In the genomic region with DNA sequence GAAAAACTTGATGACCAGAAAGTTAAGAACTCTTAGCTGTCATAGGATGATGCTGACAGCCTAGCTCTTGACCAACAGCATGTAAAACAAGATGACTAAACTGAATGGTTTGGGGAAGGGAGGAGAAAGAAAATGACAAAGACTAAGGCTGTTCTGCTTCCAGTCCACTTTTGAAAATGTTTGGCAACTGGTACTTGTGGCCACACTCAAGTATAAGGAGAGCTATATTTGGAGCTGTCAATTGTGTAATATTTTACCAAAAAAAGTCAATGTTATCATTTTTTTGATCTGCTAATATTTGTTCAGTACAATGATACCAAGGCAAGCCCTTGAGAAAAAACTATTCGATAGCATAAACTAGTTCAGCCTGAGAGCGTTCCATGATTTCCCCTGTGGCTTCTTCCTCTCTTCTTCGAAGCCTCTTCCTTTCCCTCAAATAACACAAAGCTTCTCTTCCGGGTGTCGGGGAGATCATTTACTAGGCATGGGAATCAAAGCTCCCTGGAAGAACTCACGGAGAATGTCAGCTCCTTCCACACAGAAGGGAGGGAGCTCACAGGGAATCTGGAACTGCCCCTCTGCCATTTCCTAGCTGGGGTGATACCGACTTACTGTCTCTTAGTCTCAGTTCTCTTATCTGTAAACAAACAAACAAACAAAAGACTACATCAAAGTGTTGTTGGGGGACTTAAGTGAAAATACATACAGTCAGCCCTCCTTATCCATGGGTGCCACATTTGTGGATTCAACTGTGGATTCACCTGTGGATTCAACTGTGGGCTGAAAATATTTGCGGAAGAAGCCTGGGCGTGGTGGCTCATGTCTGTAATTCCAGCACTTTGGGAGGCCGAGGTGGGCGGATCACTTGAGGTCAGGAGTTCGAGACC, we compare ENCODE assay signal across 13 cellular contexts.
DNase-seq lines count a peak whose midpoint lies in the region; ATAC-seq and TF ChIP-seq lines count a peak whose summit lies in the region.
"Had no signal": no experiment of that assay in that cellular context is flagged by ENCODE, and none has a peak within 500 bp of the region (broad histone marks: within the 10 kb centered on the region; RNA-seq: fewer than 3 reads in every experiment).

No MANE protein-coding gene starts in this region.

- no peaks in the 10 kb centered on the region for H3K4me1 ChIP-seq in psoas muscle

- H3K9me3 ChIP-seq in psoas muscle = no peaks in the 10 kb centered on the region
- H3K9me3 ChIP-seq: heart right ventricle, sigmoid colon had no signal

- H3K27me3 ChIP-seq in psoas muscle (ENCODE audit: insufficient read depth in 3 of 3, low read length in 2 of 3) = no peaks in the 10 kb centered on the region
- H3K27me3 ChIP-seq: heart right ventricle, sigmoid colon had no signal

- intact Hi-C loops in psoas muscle (cut with DNase I) = no loop called here

- 63 to 77% (median 65%) methylated on average over 12 of the region's 12 CpGs for WGBS in psoas muscle, 3 donors

- TF ChIP-seq CTCF in NB4 (IDR thresholded peaks at IDR 0.05; ENCODE audit: low read depth, low read length) (no peak), psoas muscle (IDR thresholded peaks at IDR 0.05) (no peak)

- H3K27ac ChIP-seq in psoas muscle (no peak overlapping the region), caudate nucleus (ENCODE audit: low read depth, low read length) (no peak overlapping the region)

- no peaks in the 10 kb centered on the region for H3K36me3 ChIP-seq in psoas muscle (ENCODE audit: insufficient read depth in 1 of 2, low read depth in 1 of 2)
- H3K36me3 ChIP-seq: heart right ventricle, sigmoid colon had no signal

- no peak for TF ChIP-seq POLR2A in NB4 (IDR thresholded peaks at IDR 0.05; ENCODE audit: extremely low read depth, insufficient read length)

- DNase-seq in EH (ENCODE audit: low read depth) (peak; percentile 86), NB4 (ENCODE audit: low read depth) (peak; percentile 9), fibroblast of peridontal ligament (ENCODE audit: extremely low read depth) (peak; percentile 76), psoas muscle (no peak), caudate nucleus (lab: John Stamatoyannopoulos, UW) (no peak), NCI-H226 (no peak)
- DNase-seq: activated CD4-positive, CD25-positive, alpha-beta regulatory T cell treated with anti-CD3 and anti-CD28 coated beads, Interleukin-2, amount 50 U/mL, for 72 hours; heart right ventricle; NCI-H1105 treated with DMSO at 0.1 percent for 48 hours; sigmoid colon had no signal

- no peak overlapping the region for H3K4me3 ChIP-seq in NB4 (ENCODE audit: low read depth, low read length)
- no peak overlapping the region for H3K4me3 ChIP-seq in psoas muscle
- H3K4me3 ChIP-seq: heart right ventricle, sigmoid colon had no signal

- ATAC-seq in psoas muscle = peak in 3 of 4 donors; percentile 51 to 56 (median 55)
- no peak for ATAC-seq in HG03378 (IDR thresholded peaks at IDR 0.05; ENCODE audit: unreplicated experiment)
- no peak for ATAC-seq in HG03521 (IDR thresholded peaks at IDR 0.05; ENCODE audit: unreplicated experiment)
- ATAC-seq: SK-N-SH treated with all-trans-retinoic acid at 6 μM for 48 hours had no signal

Comparison
In these comparisons a context has a peak if more than half of its experiments do, and no peak if none do; other contexts are left out.
1. DNase-seq: peak in EH (single experiment), NB4 (single experiment) and fibroblast of peridontal ligament (single experiment); none in psoas muscle (0 of 2), caudate nucleus (0 of 61) and NCI-H226 (single experiment).
2. ATAC-seq: peak in psoas muscle (3 of 4); none in HG03378 (single experiment) and HG03521 (single experiment).